8 cellular contexts compared by ENCODE assay signal in the genomic region with DNA sequence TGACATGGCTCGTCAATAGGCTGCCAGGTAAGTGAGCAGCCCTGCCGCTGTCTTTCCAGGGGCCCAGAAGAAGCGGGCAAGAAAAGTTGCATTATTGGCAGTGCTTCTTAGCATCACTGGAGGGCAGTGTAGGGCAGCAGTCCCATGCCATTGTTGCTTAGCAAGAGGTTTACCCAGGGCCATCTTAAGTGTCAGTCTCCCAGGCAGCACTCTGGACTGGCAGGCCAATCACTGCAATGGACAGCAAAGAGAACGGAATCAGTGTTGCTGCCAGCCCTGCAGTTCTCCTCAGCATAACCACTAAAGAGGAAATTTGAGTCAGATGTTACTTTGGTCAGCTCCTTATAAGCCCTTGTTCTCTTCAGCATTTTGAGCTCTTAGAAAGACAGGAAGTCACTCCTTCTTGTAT. TPM values are rescaled to one million over a fixed set of nuclear protein-coding genes. Genes with fewer than 3 reads are reported as not detected.
DNase-seq lines count a peak whose midpoint lies in the region; ATAC-seq and TF ChIP-seq lines count a peak whose summit lies in the region.

No MANE protein-coding gene starts in this region.

- ATAC-seq in PC-3 (peak; percentile 28), GM18511 (IDR thresholded peaks at IDR 0.05; ENCODE audit: unreplicated experiment) (no peak)

- H3K27me3 ChIP-seq in PC-3 (ENCODE audit: low read length) (no peaks in the 10 kb centered on the region), endodermal cell (ENCODE audit: control insufficient read depth, insufficient read depth, low read length, poor library complexity, severe bottlenecking) (no peaks in the 10 kb centered on the region)

- H3K9me3 ChIP-seq in PC-3 (ENCODE audit: low read length), result no peaks in the 10 kb centered on the region
- no peaks in the 10 kb centered on the region for H3K9me3 ChIP-seq in endodermal cell (ENCODE audit: control insufficient read depth, low read length)

- H3K9me2 ChIP-seq in PC-3 (replicated peaks; ENCODE audit: low read length), result no peaks in the 10 kb centered on the region

- H3K36me3 ChIP-seq in PC-3 (ENCODE audit: low read depth, low read length), result peaks cover 82% of the 10 kb centered on the region
- H3K36me3 ChIP-seq in endodermal cell (ENCODE audit: control insufficient read depth, insufficient read depth, low read length), result peaks cover 94% of the 10 kb centered on the region

- H3K27ac ChIP-seq in PC-3 (ENCODE audit: low read length) (no peak overlapping the region), endodermal cell (ENCODE audit: low read depth, low read length) (no peak overlapping the region)

- peak; percentile 43 for DNase-seq in activated T-cell treated with anti-CD3 and anti-CD28 coated beads, Interleukin-2, amount 50 U/mL, for 1 hour
- DNase-seq in activated T-cell treated with anti-CD3 and anti-CD28 coated beads for 4 hours (no peak), PC-3 (peak; percentile 65), endodermal cell (peak; percentile 70), myocyte (ENCODE audit: low read depth) (peak; percentile 38), kidney glomerular epithelial cell (lab: John Stamatoyannopoulos, UW) (no peak)
- DNase-seq in stimulated activated CD8-positive, alpha-beta memory T cell treated with anti-CD3 and anti-CD28 coated beads, Interleukin-4, amount 100 ng/mL, for 48 hours, result no peak

- intact Hi-C loops in PC-3 (cut with micrococcal nuclease), result no loop called here

- H3K79me2 ChIP-seq in PC-3 (ENCODE audit: low read length), result peaks cover 30% of the 10 kb centered on the region

- no peak overlapping the region for H3K27ac Mint-ChIP-seq in endodermal cell

- peaks cover 18% of the 10 kb centered on the region for H4K20me1 ChIP-seq in PC-3 (ENCODE audit: low read length)

- no peak overlapping the region for H3K9ac ChIP-seq in PC-3 (ENCODE audit: low read length)
- H3K9ac ChIP-seq in endodermal cell (ENCODE audit: extremely low read depth, low read length, poor library complexity, severe bottlenecking), result no peak overlapping the region

- H3K4me3 ChIP-seq in PC-3 (ENCODE audit: low read length) (no peak overlapping the region), endodermal cell (ENCODE audit: low read length) (no peak overlapping the region)

- 93 to 100% methylated on average over 4 of the region's 4 CpGs for WGBS in endodermal cell (ENCODE audit: insufficient coverage in 1 of 2, insufficient read length in 1 of 2), 2 experiments

- POLR2A ChIA-PET in PC-3 (lab: Charles Lee; ENCODE audit: unreplicated experiment), result no interaction called here

- H3K4me1 ChIP-seq in PC-3 (ENCODE audit: insufficient read depth, low read length), result peaks cover 18% of the 10 kb centered on the region
- H3K4me1 ChIP-seq in endodermal cell (ENCODE audit: control insufficient read depth, insufficient read depth, low read length), result no peaks in the 10 kb centered on the region

- no TSS peak for BruUV-seq in PC-3 (replicated peaks; lab: Mats Ljungman, UMichigan)

- no peaks in the 10 kb centered on the region for H3K27me3 Mint-ChIP-seq in endodermal cell (ENCODE audit: insufficient read depth)

- CTCF ChIA-PET in PC-3 (lab: Charles Lee), result interaction anchor here (1.0 kb wide), 1 partner anchor 172 kb away, joined by 3 read pairs; no protein-coding TSS in a partner anchor

- no peaks in the 10 kb centered on the region for H3K4me1 Mint-ChIP-seq in endodermal cell

- H3K9me3 Mint-ChIP-seq in endodermal cell, result no peaks in the 10 kb centered on the region

- H2AFZ ChIP-seq in PC-3 (ENCODE audit: low read length), result no peak overlapping the region

- peaks cover 85% of the 10 kb centered on the region for H3K36me3 Mint-ChIP-seq in endodermal cell (ENCODE audit: low read depth)

- no peak overlapping the region for H3K4me3 Mint-ChIP-seq in endodermal cell

- no peak overlapping the region for H3K4me2 ChIP-seq in PC-3 (ENCODE audit: low read length)

- TF ChIP-seq CTCF in PC-3 (conservative IDR thresholded peaks at IDR 0.05; ENCODE audit: low read depth, low read length) (peak; percentile 70), endodermal cell (conservative IDR thresholded peaks at IDR 0.05) (peak; percentile 58)

- peaks cover 17% of the 10 kb centered on the region for H3F3A ChIP-seq in PC-3 (ENCODE audit: low read length, unreplicated experiment)

RNA-seq across cellular contexts. Expression of gene GRK2, which starts 13.4 kb away (rescaled TPM):
- total RNA-seq in PC-3 (2014; rRNA removed), result 103 TPM in 2 replicates
- 10 to 100 TPM; 58.0 to 61.7 TPM for total RNA-seq in endodermal cell
- 43.5 TPM for polyA plus RNA-seq in endodermal cell (2013, experiment 1 of 2)
- 39.5 TPM for polyA plus RNA-seq in endodermal cell (2013, experiment 2 of 2)
- 101 TPM in 2 replicates for total RNA-seq in myocyte
- 56.3 TPM for polyA plus RNA-seq in myocyte (2012)

RNA-seq across cellular contexts. Expression of gene ANKRD13D, which starts 36.3 kb away (rescaled TPM):
- total RNA-seq in PC-3 (2014; rRNA removed), result 58.9 and 63.9 TPM in 2 replicates
- 10 to 100 TPM; 56.6 to 58.6 TPM for total RNA-seq in endodermal cell
- polyA plus RNA-seq in endodermal cell (2013, experiment 1 of 2), result 30.0 TPM
- polyA plus RNA-seq in endodermal cell (2013, experiment 2 of 2), result 27.5 TPM
- total RNA-seq in myocyte, result 18.6 and 24.5 TPM in 2 replicates
- polyA plus RNA-seq in myocyte (2012), result 34.4 TPM

RNA-seq across cellular contexts. Expression of gene SSH3, which starts 50.5 kb away (rescaled TPM):
- total RNA-seq in PC-3 (2014; rRNA removed) (35.1 and 52.4 TPM in 2 replicates), endodermal cell (10 to 100 TPM; 39.1 to 44.4 TPM), myocyte (17.7 and 18.3 TPM in 2 replicates)
- 22.0 TPM for polyA plus RNA-seq in endodermal cell (2013, experiment 1 of 2)
- 16.0 TPM for polyA plus RNA-seq in endodermal cell (2013, experiment 2 of 2)
- polyA plus RNA-seq in myocyte (2012), result 18.2 TPM

Comparison
In these comparisons a context has a peak if more than half of its experiments do, and no peak if none do; other contexts are left out.
1. DNase-seq: peak in activated T-cell treated with anti-CD3 and anti-CD28 coated beads, Interleukin-2, amount 50 U/mL, for 1 hour (single experiment), PC-3 (single experiment), endodermal cell (single experiment) and myocyte (single experiment); none in activated T-cell treated with anti-CD3 and anti-CD28 coated beads for 4 hours (single experiment), kidney glomerular epithelial cell (single experiment) and stimulated activated CD8-positive, alpha-beta memory T cell treated with anti-CD3 and anti-CD28 coated beads, Interleukin-4, amount 100 ng/mL, for 48 hours (single experiment).